ENCODE assay signal across 13 cellular contexts in genomic region chr5:96743805-96744559, GRCh38.
DNase-seq lines count a peak whose midpoint lies in the region; ATAC-seq, FAIRE-seq and TF ChIP-seq lines count a peak whose summit lies in the region.
"Had no signal": no experiment of that assay in that cellular context is flagged by ENCODE, and none has a peak within 500 bp of the region (broad histone marks: within the 10 kb centered on the region; RNA-seq: fewer than 3 reads in every experiment).

No MANE protein-coding gene starts in this region.

- H3K79me2 ChIP-seq in H1 (ENCODE audit: control insufficient read depth in 1 of 2, insufficient read depth in 2 of 2, low read length in 2 of 2) (no peaks in the 10 kb centered on the region), OCI-LY7 (ENCODE audit: insufficient read depth, low read depth, low read length) (no peaks in the 10 kb centered on the region)

- no peak overlapping the region for H3K4me2 ChIP-seq in H1 (ENCODE audit: insufficient read depth in 1 of 2, low read depth in 2 of 2, low read length in 2 of 2)
- H3K4me2 ChIP-seq in OCI-LY7 (ENCODE audit: low read length) = no peak overlapping the region

- no peaks in the 10 kb centered on the region for H3K79me1 ChIP-seq in H1 (ENCODE audit: low read depth, low read length)

- TF ChIP-seq POLR2A in H1 (IDR thresholded peaks at IDR 0.05; ENCODE audit: control extremely low read depth in 1 of 2, low read depth in 2 of 2, low read length in 2 of 2) = no peak

- no peak overlapping the region for H2AK5ac ChIP-seq in H1 (ENCODE audit: low read depth, low read length)

- H3K23me2 ChIP-seq in H1 (ENCODE audit: low read depth, low read length) = no peaks in the 10 kb centered on the region

- peaks cover 58% of the 10 kb centered on the region for H3K36me3 ChIP-seq in CD8-positive, alpha-beta T cell (ENCODE audit: insufficient read depth, low read length)
- H3K36me3 ChIP-seq in HUES6 (ENCODE audit: control insufficient read depth, insufficient read depth, low read length) (peaks cover 10% of the 10 kb centered on the region; the same call in 1 of the 2 replicates), H1 (ENCODE audit: control insufficient read depth in 2 of 4, insufficient read depth in 4 of 4, low read length in 3 of 4) (peaks cover 0 to 9% (median 4%) of the 10 kb centered on the region in 4 experiments; a peak in 2 of 8 replicates), psoas muscle (ENCODE audit: insufficient read depth in 1 of 2, low read depth in 1 of 2) (peaks cover 33 to 100% of the 10 kb centered on the region in 2 donors), OCI-LY7 (ENCODE audit: insufficient read depth, low read length) (peaks cover 34% of the 10 kb centered on the region)

- BruUV-seq in OCI-LY7 (replicated peaks; lab: Mats Ljungman, UMichigan) = no TSS peak

- peak; percentile 7 to 18; a peak in 2 of 4 replicates for TF ChIP-seq RAD21 in H1 (IDR thresholded peaks at IDR 0.05 in 1 of 2, conservative IDR thresholded peaks at IDR 0.05 in 1 of 2; ENCODE audit: low read depth in 2 of 2, low read length in 2 of 2)

- intact Hi-C loops in CD8-positive, alpha-beta T cell (cut with DNase I, micrococcal nuclease) = loop anchor here in 1 of 2 experiments (5.0 kb wide), 1 partner anchor 377 kb away; no protein-coding TSS in a partner anchor
- intact Hi-C loops in psoas muscle (cut with DNase I) = loop anchor here in 1 of 2 donors (10.0 kb wide), 1 partner anchor 129 kb away; no protein-coding TSS in a partner anchor
- intact Hi-C loops in posterior vena cava (cut with DNase I) = no loop called here
- intact Hi-C loops in OCI-LY7 (cut with micrococcal nuclease; ENCODE audit: unreplicated experiment) = no loop called here

- no peak for ATAC-seq in CD8-positive, alpha-beta T cell
- no peak for ATAC-seq in psoas muscle

- no peak overlapping the region for H3K56ac ChIP-seq in H1 (replicated peaks; ENCODE audit: insufficient read length, low read depth, low read length)

- CTCF ChIA-PET in CD8-positive, alpha-beta T cell (lab: Charles Lee) = interaction anchor here (0.6 to 2.4 kb wide), 4 partner anchors 8 to 129 kb away, joined by 3 to 6 read pairs (median 5); no protein-coding TSS in a partner anchor
- CTCF ChIA-PET in H1 (lab: Charles Lee; ENCODE audit: partially characterized antibody) = interaction anchor here (0.7 to 3.2 kb wide), 10 partner anchors 8 to 420 kb away, joined by 3 to 20 read pairs (median 4); no protein-coding TSS in a partner anchor
- CTCF ChIA-PET in OCI-LY7 (lab: Charles Lee; ENCODE audit: unreplicated experiment) = no interaction called here

- H3K9me3 ChIP-seq in CD8-positive, alpha-beta T cell (ENCODE audit: low read length) = no peaks in the 10 kb centered on the region
- H3K9me3 ChIP-seq in HUES6 (ENCODE audit: control insufficient read depth, insufficient read depth, low read depth, low read length) = no peaks in the 10 kb centered on the region
- no peaks in the 10 kb centered on the region for H3K9me3 ChIP-seq in H1 (ENCODE audit: insufficient read depth in 2 of 2, low read depth in 1 of 2, low read length in 1 of 2)
- H3K9me3 ChIP-seq in psoas muscle = no peaks in the 10 kb centered on the region
- no peaks in the 10 kb centered on the region for H3K9me3 ChIP-seq in OCI-LY7 (ENCODE audit: low read length)

- H3K36me3 Mint-ChIP-seq in CD8-positive, alpha-beta T cell = peaks cover 86% of the 10 kb centered on the region

- H3K4me1 ChIP-seq in CD8-positive, alpha-beta T cell (ENCODE audit: insufficient read depth, low read length) = no peaks in the 10 kb centered on the region
- H3K4me1 ChIP-seq in HUES6 (ENCODE audit: control insufficient read depth, insufficient read depth, low read length) (peaks cover 17% of the 10 kb centered on the region), H1 (replicated peaks in 1 of 4; ENCODE audit: control insufficient read depth in 3 of 4, insufficient read depth in 4 of 4, low read length in 3 of 4) (no peaks in the 10 kb centered on the region; a peak in 1 of 7 replicates), psoas muscle (peaks cover 4% of the 10 kb centered on the region), OCI-LY7 (ENCODE audit: insufficient read depth, low read length, poor library complexity, severe bottlenecking) (no peaks in the 10 kb centered on the region)

- no peak overlapping the region for H3K14ac ChIP-seq in H1 (ENCODE audit: insufficient read length)

- H3K27ac Mint-ChIP-seq in CD8-positive, alpha-beta T cell = peak overlapping the region; percentile 4

- H4K8ac ChIP-seq in H1 (ENCODE audit: extremely low read depth, insufficient read depth, low read length) = no peak overlapping the region

- H3K9ac ChIP-seq in HUES6 (ENCODE audit: low read length) = peak overlapping the region; percentile 25
- H3K9ac ChIP-seq in H1 (replicated peaks in 1 of 4; ENCODE audit: extremely low read depth in 1 of 4, low read depth in 3 of 4, low read length in 3 of 4) = no peak overlapping the region

- H4K91ac ChIP-seq in H1 (replicated peaks; ENCODE audit: insufficient read length, low read length) = no peak overlapping the region

- no peak overlapping the region for H3K4me3 ChIP-seq in CD8-positive, alpha-beta T cell (ENCODE audit: low read depth, low read length)
- H3K4me3 ChIP-seq in HUES6 (ENCODE audit: low read depth, low read length) (no peak overlapping the region), H1 (ENCODE audit: extremely low read depth in 1 of 4, insufficient read depth in 2 of 4, low read depth in 3 of 4, low read length in 4 of 4) (no peak overlapping the region), psoas muscle (no peak overlapping the region), OCI-LY7 (ENCODE audit: low read depth, low read length, poor library complexity, severe bottlenecking) (no peak overlapping the region)

- WGBS in H1 (ENCODE audit: extremely low coverage in 1 of 2, insufficient coverage in 1 of 2, insufficient read length in 1 of 2, insufficient replicate concordance in 2 of 2, low coverage in 1 of 2, low lambda C conversion rate in 2 of 2, missing lambda C conversion rate in 1 of 2), 2 experiments = 84% methylated on average over 9 of the region's 9 CpGs; no CpG with 5 or more reads in 1 of the 2 experiments
- WGBS in psoas muscle, 3 donors = 86 to 90% (median 87%) methylated on average over 9 of the region's 9 CpGs

- no peak overlapping the region for H3K18ac ChIP-seq in H1 (ENCODE audit: extremely low read depth, low read length)

- no peak overlapping the region for H2BK12ac ChIP-seq in H1 (ENCODE audit: low read depth, low read length)

- H3K9me2 ChIP-seq in OCI-LY7 (ENCODE audit: insufficient read depth, low read length) = no peaks in the 10 kb centered on the region

- FAIRE-seq in H1 (lab: Jason Lieb, UNC) = no peak

- no peak overlapping the region for H2BK5ac ChIP-seq in H1 (ENCODE audit: low read depth, low read length)

- H4K20me1 ChIP-seq in H1 (replicated peaks in 1 of 2; ENCODE audit: control insufficient read depth in 1 of 2, insufficient read depth in 2 of 2, low read length in 2 of 2) (no peaks in the 10 kb centered on the region), OCI-LY7 (ENCODE audit: insufficient read depth, low read length) (no peaks in the 10 kb centered on the region)

- in situ Hi-C loops in GM13976 (cut with MboI; ENCODE audit: low sequenced_read_pairs, unreplicated experiment) = no loop called here

- no peak overlapping the region for H2AFZ ChIP-seq in H1 (ENCODE audit: low read length)
- H2AFZ ChIP-seq in OCI-LY7 (ENCODE audit: low read length) = no peak overlapping the region

- no peak overlapping the region for H4K5ac ChIP-seq in H1 (ENCODE audit: insufficient read length, low read depth, low read length)

- H3K27me3 Mint-ChIP-seq in CD8-positive, alpha-beta T cell (ENCODE audit: low read depth) = no peaks in the 10 kb centered on the region

- POLR2A ChIA-PET in CD8-positive, alpha-beta T cell (lab: Charles Lee) = interaction anchor here (0.7 kb wide), 1 partner anchor 22 kb away, joined by 3 read pairs; no protein-coding TSS in a partner anchor
- POLR2A ChIA-PET in H1 (lab: Charles Lee; ENCODE audit: partially characterized antibody) (interaction anchor here (0.6 kb wide), 1 partner anchor 439 kb away, joined by 3 read pairs; the partner anchor contains the start of gene RIOK2), OCI-LY7 (lab: Charles Lee) (interaction anchor here (1.5 kb wide), 1 partner anchor 46 kb away, joined by 5 read pairs; no protein-coding TSS in a partner anchor)

- H3K23ac ChIP-seq in H1 (ENCODE audit: insufficient read length) = no peak overlapping the region

- H2BK15ac ChIP-seq in H1 (ENCODE audit: low read length) = no peak overlapping the region

- TF ChIP-seq EP300 in H1 (IDR thresholded peaks at IDR 0.05; ENCODE audit: borderline replicate concordance in 1 of 2, low read depth in 2 of 2, low read length in 2 of 2) = no peak

- no peak for DNase-seq in CD8-positive, alpha-beta T cell
- no peak for DNase-seq in H1 (ENCODE audit: low read depth in 1 of 2, low spot score in 2 of 2)
- DNase-seq in psoas muscle = no peak
- no peak for DNase-seq in hippocampal formation (lab: John Stamatoyannopoulos, UW)
- DNase-seq in GM13976 (ENCODE audit: low spot score) = no peak
- no peak for DNase-seq in posterior vena cava (ENCODE audit: low spot score)
- no peak for DNase-seq in OCI-LY7 (ENCODE audit: low spot score)
- DNase-seq: amniotic stem cell; effector memory CD4-positive, alpha-beta T cell; NCI-H2029 treated with DMSO at 0.1 percent for 48 hours; NK-92 treated with Interleukin-12 subunit alpha and Interleukin-12 subunit beta, amount 100 ng/mL, for 24 hours; SW 1271 had no signal

- no peak overlapping the region for H2BK120ac ChIP-seq in H1 (replicated peaks; ENCODE audit: low read depth, low read length)

- no peak for TF ChIP-seq CTCF in CD8-positive, alpha-beta T cell (IDR thresholded peaks at IDR 0.05)
- TF ChIP-seq CTCF in H1 (IDR thresholded peaks at IDR 0.05; ENCODE audit: control extremely low read depth in 1 of 3, insufficient read depth in 1 of 3, low read depth in 1 of 3, low read length in 3 of 3) (0 out of 4 replicates have a peak, but pooled peaks of 1 of the 3 experiments have one; percentile 4), psoas muscle (IDR thresholded peaks at IDR 0.05) (no peak), GM13976 (IDR thresholded peaks at IDR 0.05; ENCODE audit: borderline replicate concordance, control extremely low read depth, extremely low read depth, insufficient read depth, missing control alignments) (no peak), OCI-LY7 (conservative IDR thresholded peaks at IDR 0.05; ENCODE audit: low read length) (no peak)

- H2BK20ac ChIP-seq in H1 (ENCODE audit: low read length) = no peak overlapping the region

- H3K4ac ChIP-seq in H1 (replicated peaks; ENCODE audit: insufficient read length, low read depth, low read length) = no peak overlapping the region

- no peaks in the 10 kb centered on the region for H3K27me3 ChIP-seq in CD8-positive, alpha-beta T cell (ENCODE audit: insufficient read depth, low read length)
- H3K27me3 ChIP-seq in HUES6 (ENCODE audit: control insufficient read depth, insufficient read depth, low read length) (no peaks in the 10 kb centered on the region), H1 (replicated peaks in 1 of 4; ENCODE audit: control insufficient read depth in 3 of 4, extremely low read depth in 1 of 4, insufficient read depth in 3 of 4, low read length in 3 of 4) (no peaks in the 10 kb centered on the region), psoas muscle (ENCODE audit: insufficient read depth in 3 of 3, low read length in 2 of 3) (no peaks in the 10 kb centered on the region)

- no peaks in the 10 kb centered on the region for H3K9me3 Mint-ChIP-seq in CD8-positive, alpha-beta T cell

- no peak overlapping the region for H3K4me3 Mint-ChIP-seq in CD8-positive, alpha-beta T cell

- H3K27ac ChIP-seq in CD8-positive, alpha-beta T cell (ENCODE audit: low read depth, low read length) = no peak overlapping the region
- H3K27ac ChIP-seq in HUES6 (ENCODE audit: low read depth, low read length) = no peak overlapping the region
- H3K27ac ChIP-seq in H1 (ENCODE audit: low read depth, low read length) = no peak overlapping the region
- peak overlapping the region; percentile 43 for H3K27ac ChIP-seq in psoas muscle
- H3K27ac ChIP-seq in OCI-LY7 (ENCODE audit: low read depth, low read length, poor library complexity, severe bottlenecking) = no peak overlapping the region

- no peaks in the 10 kb centered on the region for H3K4me1 Mint-ChIP-seq in CD8-positive, alpha-beta T cell (ENCODE audit: low read depth)
